Comparison of ENCODE assay signal across 21 cellular contexts in genomic region chr15:32819406-32819930, GRCh38.
DNase-seq lines count a peak whose midpoint lies in the region; ATAC-seq and TF ChIP-seq lines count a peak whose summit lies in the region.
"Had no signal": no experiment of that assay in that cellular context is flagged by ENCODE, and none has a peak within 500 bp of the region (broad histone marks: within the 10 kb centered on the region; RNA-seq: fewer than 3 reads in every experiment).

No MANE protein-coding gene starts in this region.

- peak overlapping the region; percentile 10 for H3K27ac ChIP-seq in RWPE2 (ENCODE audit: poor library complexity, severe bottlenecking)
- H3K27ac ChIP-seq: C4-2B, foreskin keratinocyte, SK-N-MC, tibial artery had no signal

- ATAC-seq in RWPE2 (ENCODE audit: low read depth) (no peak), HG02759 (IDR thresholded peaks at IDR 0.05; ENCODE audit: unreplicated experiment) (no peak)
- ATAC-seq: foreskin keratinocyte, left ventricle myocardium superior had no signal

- H3K4me1 ChIP-seq in RWPE2 (ENCODE audit: insufficient read depth, poor library complexity, severe bottlenecking), result peaks cover 24% of the 10 kb centered on the region
- H3K4me1 ChIP-seq: tibial artery had no signal

- intact Hi-C loops in posterior cingulate gyrus (cut with DNase I), result no loop called here

- H3K4me3 Mint-ChIP-seq in osteocyte (ENCODE audit: unreplicated experiment), result peak overlapping the region; percentile 54
- no peak overlapping the region for H3K4me3 Mint-ChIP-seq in endothelial cell (ENCODE audit: unreplicated experiment)
- H3K4me3 Mint-ChIP-seq: stimulated activated naive CD8-positive, alpha-beta T cell treated with anti-CD3 and anti-CD28 coated beads, Interleukin-15, Interleukin-2, amounts not matched to agents 100 ng/mL and 50 ng/mL, for 24 hours; T-helper 2 cell treated with Interferon-gamma antibody and Interleukin-4, amounts not matched to agents 5 μg/mL and 100 μg/mL, for 36 hours had no signal

- H3K27me3 ChIP-seq in RWPE2 (ENCODE audit: insufficient read depth, poor library complexity, severe bottlenecking), result no peaks in the 10 kb centered on the region
- H3K27me3 ChIP-seq: foreskin keratinocyte, tibial artery had no signal

- H3K27me3 Mint-ChIP-seq in osteocyte (ENCODE audit: unreplicated experiment) (no peaks in the 10 kb centered on the region), endothelial cell (ENCODE audit: unreplicated experiment) (no peaks in the 10 kb centered on the region)

- H3K4me3 ChIP-seq in RWPE2 (ENCODE audit: severe bottlenecking) (no peak overlapping the region), fibroblast of the aortic adventitia (ENCODE audit: low read depth, low read length) (no peak overlapping the region)
- H3K4me3 ChIP-seq: SK-N-MC, tibial artery had no signal

- H3K27ac Mint-ChIP-seq in osteocyte (ENCODE audit: unreplicated experiment) (peak overlapping the region; percentile 93), endothelial cell (ENCODE audit: unreplicated experiment) (no peak overlapping the region)
- H3K27ac Mint-ChIP-seq: stimulated activated naive CD8-positive, alpha-beta T cell treated with anti-CD3 and anti-CD28 coated beads, Interleukin-15, Interleukin-2, amounts not matched to agents 100 ng/mL and 50 ng/mL, for 24 hours; T-helper 2 cell treated with Interferon-gamma antibody and Interleukin-4, amounts not matched to agents 5 μg/mL and 100 μg/mL, for 36 hours had no signal

- H3K36me3 Mint-ChIP-seq in osteocyte (ENCODE audit: unreplicated experiment) (no peaks in the 10 kb centered on the region), endothelial cell (ENCODE audit: low read depth, unreplicated experiment) (no peaks in the 10 kb centered on the region)

- TF ChIP-seq CTCF in RWPE2 (IDR thresholded peaks at IDR 0.05; ENCODE audit: poor library complexity, severe bottlenecking) (no peak), fibroblast of the aortic adventitia (IDR thresholded peaks at IDR 0.05; ENCODE audit: insufficient read depth, low read length) (no peak), osteocyte (IDR thresholded peaks at IDR 0.05) (no peak), endothelial cell (IDR thresholded peaks at IDR 0.05; ENCODE audit: unreplicated experiment) (no peak)

- H3K9me3 Mint-ChIP-seq in osteocyte (ENCODE audit: unreplicated experiment) (no peaks in the 10 kb centered on the region), endothelial cell (ENCODE audit: unreplicated experiment) (no peaks in the 10 kb centered on the region)
- H3K9me3 Mint-ChIP-seq: stimulated activated naive CD8-positive, alpha-beta T cell treated with anti-CD3 and anti-CD28 coated beads, Interleukin-15, Interleukin-2, amounts not matched to agents 100 ng/mL and 50 ng/mL, for 24 hours; T-helper 2 cell treated with Interferon-gamma antibody and Interleukin-4, amounts not matched to agents 5 μg/mL and 100 μg/mL, for 36 hours had no signal

- no peaks in the 10 kb centered on the region for H3K36me3 ChIP-seq in RWPE2 (ENCODE audit: low read depth)
- H3K36me3 ChIP-seq: tibial artery had no signal

- DNase-seq in EH (ENCODE audit: low read depth) (peak; percentile 66), RWPE2 (ENCODE audit: low spot score) (no peak), fibroblast of the aortic adventitia (ENCODE audit: low read depth) (peak; percentile 50), osteocyte (ENCODE audit: extremely low spot score, unreplicated experiment) (no peak), posterior cingulate gyrus (no peak), endothelial cell (ENCODE audit: low spot score) (no peak)
- DNase-seq in activated CD4-positive, alpha-beta T cell treated with anti-CD3 and anti-CD28 coated beads, Interleukin-2, amount 50 U/mL, for 4 hours, result no peak
- DNase-seq: ACHN; activated CD4-positive, alpha-beta T cell treated with anti-CD3 and anti-CD28 coated beads, Interleukin-2, amount 50 U/mL, for 48 hours; activated effector memory CD4-positive, alpha-beta T cell treated with anti-CD3 and anti-CD28 coated beads, Interleukin-2, amount 50 U/mL, for 16 hours; cortex of kidney; GOT3; hippocampal formation; left ventricle myocardium superior; tibial artery had no signal

- H3K9me3 ChIP-seq in RWPE2 (ENCODE audit: severe bottlenecking), result no peaks in the 10 kb centered on the region
- H3K9me3 ChIP-seq: tibial artery had no signal

- peaks cover 59% of the 10 kb centered on the region for H3K4me1 Mint-ChIP-seq in osteocyte (ENCODE audit: unreplicated experiment)
- no peaks in the 10 kb centered on the region for H3K4me1 Mint-ChIP-seq in endothelial cell (ENCODE audit: unreplicated experiment)

Comparison
In these comparisons a context has a peak if more than half of its experiments do, and no peak if none do; other contexts are left out.
1. DNase-seq: peak in EH (single experiment) and fibroblast of the aortic adventitia (single experiment); none in RWPE2 (single experiment), osteocyte (single experiment), activated CD4-positive, alpha-beta T cell treated with anti-CD3 and anti-CD28 coated beads, Interleukin-2, amount 50 U/mL, for 4 hours (0 of 2), posterior cingulate gyrus (0 of 10) and endothelial cell (single experiment).